ENCODE assay signal across 9 cellular contexts in the genomic region with DNA sequence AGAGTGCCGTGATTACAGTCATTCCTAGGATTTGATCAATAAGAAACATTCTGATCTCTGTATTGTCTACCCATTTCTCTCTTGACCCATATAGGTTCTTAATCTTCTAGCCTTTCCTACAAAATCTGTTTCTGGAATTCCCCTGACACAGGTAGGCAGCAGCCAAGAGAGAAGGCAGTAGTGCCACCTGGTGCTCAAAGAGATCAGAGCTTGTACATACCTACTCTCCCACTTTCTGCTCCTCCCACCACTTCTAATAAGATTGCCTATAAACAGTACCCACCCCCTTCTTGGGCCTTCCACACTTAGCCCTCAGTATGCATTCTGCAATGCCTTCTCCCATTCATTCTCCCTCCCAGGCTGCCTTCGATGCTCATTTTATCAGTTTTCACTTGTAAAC.
DNase-seq lines count a peak whose midpoint lies in the region; ATAC-seq and TF ChIP-seq lines count a peak whose summit lies in the region.
"Had no signal": no experiment of that assay in that cellular context is flagged by ENCODE, and none has a peak within 500 bp of the region (broad histone marks: within the 10 kb centered on the region; RNA-seq: fewer than 3 reads in every experiment).

No MANE protein-coding gene starts in this region.

- TF ChIP-seq CTCF in HEK293 (tag by site-specific recombination; IDR thresholded peaks at IDR 0.05) (no peak), mammary epithelial cell (conservative IDR thresholded peaks at IDR 0.05 in 1 of 2, IDR thresholded peaks at IDR 0.05 in 1 of 2; ENCODE audit: extremely low read depth in 1 of 2, insufficient read depth in 1 of 2, low read depth in 1 of 2, low read length in 2 of 2) (peak; percentile 70 to 77)
- TF ChIP-seq CTCF in CD4-positive, alpha-beta T cell (IDR thresholded peaks at IDR 0.05): no peak

- H3K27me3 Mint-ChIP-seq in CD4-positive, alpha-beta T cell: no peaks in the 10 kb centered on the region

- H3K4me2 ChIP-seq in mammary epithelial cell (ENCODE audit: insufficient read depth, low read depth, low read length) (no peak overlapping the region), neuronal stem cell (ENCODE audit: insufficient read depth, low read length, poor library complexity, severe bottlenecking) (no peak overlapping the region)

- H3K9me3 Mint-ChIP-seq in CD4-positive, alpha-beta T cell: no peaks in the 10 kb centered on the region
- H3K9me3 Mint-ChIP-seq: T-helper 1 cell treated with Interleukin-12 subunit alpha and Interleukin-12 subunit beta and Interleukin-4 antibody, amounts not matched to agents 30 μg/mL and 1 μg/mL, for 36 hours had no signal

- H3K9ac ChIP-seq in mammary epithelial cell (ENCODE audit: insufficient read depth, low read length): no peak overlapping the region
- H3K9ac ChIP-seq in neuronal stem cell (ENCODE audit: low read depth, low read length, poor library complexity): no peak overlapping the region

- no peak overlapping the region for H2BK5ac ChIP-seq in neuronal stem cell (ENCODE audit: low read length)

- peak; percentile 73 for ATAC-seq in GM18502 (IDR thresholded peaks at IDR 0.05; ENCODE audit: poor library complexity, unreplicated experiment)
- no peak for ATAC-seq in CD4-positive, alpha-beta T cell (ENCODE audit: poor library complexity)

- 12% methylated on average over 2 of the region's 2 CpGs for WGBS in mammary epithelial cell (ENCODE audit: low coverage, missing lambda C conversion rate)
- WGBS in neuronal stem cell (ENCODE audit: extremely low coverage in 2 of 2, insufficient read length in 2 of 2, insufficient replicate concordance in 1 of 2), 2 donors: no CpG with 5 or more reads among the region's 2 CpGs

- no peak overlapping the region for H3K4ac ChIP-seq in neuronal stem cell (ENCODE audit: low read length)

- in situ Hi-C loops in mammary epithelial cell (cut with MboI; ENCODE audit: low sequenced_read_pairs in 2 of 2): loop anchor here (5.0 to 25.0 kb wide), 3 partner anchors 183 to 697 kb away; no protein-coding TSS in a partner anchor

- H3K27me3 ChIP-seq in mammary epithelial cell (ENCODE audit: insufficient read depth, low read length) (no peaks in the 10 kb centered on the region), neuronal stem cell (ENCODE audit: control insufficient read depth in 3 of 3, insufficient read depth in 3 of 3, low read depth in 1 of 3, low read length in 3 of 3) (no peaks in the 10 kb centered on the region)
- no peaks in the 10 kb centered on the region for H3K27me3 ChIP-seq in CD4-positive, alpha-beta T cell (ENCODE audit: control insufficient read depth, insufficient read depth, low read length)

- POLR2A ChIA-PET in HEK293 (lab: Yijun Ruan, JAX): no interaction called here
- POLR2A ChIA-PET in CD4-positive, alpha-beta T cell (lab: Charles Lee): no interaction called here

- no peaks in the 10 kb centered on the region for H3K79me2 ChIP-seq in mammary epithelial cell (ENCODE audit: insufficient read depth, low read length)

- no peaks in the 10 kb centered on the region for H3K36me3 ChIP-seq in HEK293 (ENCODE audit: control insufficient read depth in 2 of 2, insufficient read depth in 1 of 2, low read length in 2 of 2)
- no peaks in the 10 kb centered on the region for H3K36me3 ChIP-seq in mammary epithelial cell (ENCODE audit: insufficient read depth, low read length)
- no peaks in the 10 kb centered on the region for H3K36me3 ChIP-seq in neuronal stem cell (replicated peaks in 1 of 2; ENCODE audit: control insufficient read depth in 2 of 2, insufficient read depth in 2 of 2, low read length in 2 of 2)

- intact Hi-C loops in mammary epithelial cell (cut with micrococcal nuclease): loop anchor here (1.0 to 10.0 kb wide), 4 partner anchors 375 to 1179 kb away; no protein-coding TSS in a partner anchor
- intact Hi-C loops in CD4-positive, alpha-beta T cell (cut with DNase I, micrococcal nuclease): no loop called here

- no peak overlapping the region for H2AK5ac ChIP-seq in neuronal stem cell (ENCODE audit: low read depth, low read length)

- DNase-seq in NCI-H2171 (lab: John Stamatoyannopoulos, UW) (peak; percentile 0), mammary epithelial cell (peak; percentile 66), neuronal stem cell (ENCODE audit: low spot score) (peak; percentile 20), occipital lobe (lab: John Stamatoyannopoulos, UW) (no peak)
- DNase-seq in CD4-positive, alpha-beta T cell: no peak

- no peak overlapping the region for H2BK120ac ChIP-seq in neuronal stem cell (ENCODE audit: low read depth, low read length)

- H3K4me1 ChIP-seq in HEK293 (ENCODE audit: control insufficient read depth, insufficient read depth, low read length): no peaks in the 10 kb centered on the region
- H3K4me1 ChIP-seq in mammary epithelial cell (ENCODE audit: insufficient read depth, low read length): peaks cover 3% of the 10 kb centered on the region
- H3K4me1 ChIP-seq in neuronal stem cell (ENCODE audit: control insufficient read depth in 2 of 2, insufficient read depth in 1 of 2, low read depth in 1 of 2, low read length in 2 of 2): no peaks in the 10 kb centered on the region

- H4K91ac ChIP-seq in neuronal stem cell (ENCODE audit: low read depth, low read length, poor library complexity): no peak overlapping the region

- H3K23ac ChIP-seq in neuronal stem cell (ENCODE audit: low read depth, low read length, poor library complexity): no peak overlapping the region

- H4K8ac ChIP-seq in neuronal stem cell (ENCODE audit: low read depth, low read length): no peak overlapping the region

- no peak overlapping the region for H2BK15ac ChIP-seq in neuronal stem cell (ENCODE audit: low read length)

- H3K9me3 ChIP-seq in HEK293 (ENCODE audit: control insufficient read depth, insufficient read depth, low read depth, low read length) (no peaks in the 10 kb centered on the region), mammary epithelial cell (replicated peaks; ENCODE audit: insufficient read depth, low read length) (no peaks in the 10 kb centered on the region), neuronal stem cell (replicated peaks in 1 of 2; ENCODE audit: control insufficient read depth in 2 of 2, insufficient read depth in 1 of 2, low read depth in 1 of 2, low read length in 2 of 2) (no peaks in the 10 kb centered on the region)
- no peaks in the 10 kb centered on the region for H3K9me3 ChIP-seq in CD4-positive, alpha-beta T cell (ENCODE audit: control insufficient read depth, low read length)

- no peaks in the 10 kb centered on the region for H4K20me1 ChIP-seq in mammary epithelial cell (ENCODE audit: insufficient read depth, low read length)

- no peaks in the 10 kb centered on the region for H3K36me3 Mint-ChIP-seq in CD4-positive, alpha-beta T cell (ENCODE audit: low read depth)

- no peak overlapping the region for H3K27ac ChIP-seq in HEK293 (ENCODE audit: extremely low read depth, low read depth, low read length)
- no peak overlapping the region for H3K27ac ChIP-seq in mammary epithelial cell (ENCODE audit: insufficient read depth, low read depth, low read length)
- H3K27ac ChIP-seq in neuronal stem cell (replicated peaks; ENCODE audit: low read length): no peak overlapping the region
- H3K27ac ChIP-seq in CD4-positive, alpha-beta T cell (ENCODE audit: low read depth, low read length): no peak overlapping the region

- no TSS peak for BruUV-seq in mammary epithelial cell (replicated peaks; lab: Mats Ljungman, UMichigan)

- CTCF ChIA-PET in HEK293 (lab: Yijun Ruan, JAX): interaction anchor here (0.6 to 1.0 kb wide), 3 partner anchors 190 to 1179 kb away, joined by 3 to 6 read pairs (median 3); no protein-coding TSS in a partner anchor
- CTCF ChIA-PET in mammary epithelial cell (lab: Charles Lee; ENCODE audit: low non-redundant PET): interaction anchor here (0.6 to 0.7 kb wide), 5 partner anchors 84 to 1179 kb away, joined by 3 to 4 read pairs (median 4); no protein-coding TSS in a partner anchor
- CTCF ChIA-PET in CD4-positive, alpha-beta T cell (lab: Charles Lee): no interaction called here

- no peak overlapping the region for H2AFZ ChIP-seq in mammary epithelial cell (ENCODE audit: low read depth, low read length)
- H2AFZ ChIP-seq in neuronal stem cell (ENCODE audit: low read length): no peak overlapping the region

- H2BK12ac ChIP-seq in neuronal stem cell (ENCODE audit: low read length): no peak overlapping the region

- no peak overlapping the region for H3K18ac ChIP-seq in neuronal stem cell (ENCODE audit: low read length)

- H3K14ac ChIP-seq in neuronal stem cell (ENCODE audit: low read length): no peak overlapping the region

- no peaks in the 10 kb centered on the region for H3K79me1 ChIP-seq in neuronal stem cell (ENCODE audit: low read depth, low read length)

- H3K4me3 ChIP-seq in HEK293 (ENCODE audit: low read depth, low read length) (no peak overlapping the region), mammary epithelial cell (replicated peaks in 1 of 3; ENCODE audit: insufficient read depth in 1 of 3, low read depth in 2 of 3, low read length in 3 of 3) (no peak overlapping the region), neuronal stem cell (ENCODE audit: low read length in 2 of 2) (no peak overlapping the region)
- H3K4me3 ChIP-seq: lung had no signal

- dilution Hi-C loops in mammary epithelial cell (cut with HindIII; ENCODE audit: low sequenced_read_pairs): no loop called here

- H3K4me3 Mint-ChIP-seq in CD4-positive, alpha-beta T cell: no peak overlapping the region
- H3K4me3 Mint-ChIP-seq: T-helper 1 cell treated with Interleukin-12 subunit alpha and Interleukin-12 subunit beta and Interleukin-4 antibody, amounts not matched to agents 30 μg/mL and 1 μg/mL, for 36 hours had no signal

- no peaks in the 10 kb centered on the region for H3K4me1 Mint-ChIP-seq in CD4-positive, alpha-beta T cell (ENCODE audit: low read depth)

- H3K27ac Mint-ChIP-seq in CD4-positive, alpha-beta T cell: no peak overlapping the region
- H3K27ac Mint-ChIP-seq: T-helper 1 cell treated with Interleukin-12 subunit alpha and Interleukin-12 subunit beta and Interleukin-4 antibody, amounts not matched to agents 30 μg/mL and 1 μg/mL, for 36 hours had no signal

TF ChIP-seq in HEK293, 187 proteins besides CTCF, POLR2A, EP300 and RAD21:
- TF ChIP-seq REPIN1 (tag by site-specific recombination; IDR thresholded peaks at IDR 0.05; ENCODE audit: low read depth) (no peak), ZNF654 (tag by site-specific recombination; IDR thresholded peaks at IDR 0.05; ENCODE audit: low read depth) (0 out of 2 replicates have a peak, but pooled peaks have one; percentile 24)

Comparison
In these comparisons a context has a peak if more than half of its experiments do, and no peak if none do; other contexts are left out.
1. CTCF ChIP-seq: peak in mammary epithelial cell (2 of 2); none in HEK293 (single experiment) and CD4-positive, alpha-beta T cell (single experiment).
2. DNase-seq: peak in NCI-H2171 (single experiment), mammary epithelial cell (single experiment) and neuronal stem cell (single experiment); none in occipital lobe (single experiment) and CD4-positive, alpha-beta T cell (0 of 10).